In genomic region chr3:103057477-103057876, GRCh38 we compare ENCODE assay signal across 24 cellular contexts.
"Had no signal": no experiment of that assay in that cellular context is flagged by ENCODE, and none has a peak within 500 bp of the region (broad histone marks: within the 10 kb centered on the region; RNA-seq: fewer than 3 reads in every experiment).

No MANE protein-coding gene starts in this region.

- H3K27me3 ChIP-seq: MG63 had no signal

- H3K4me1 Mint-ChIP-seq: T-cell had no signal

- H3K27ac ChIP-seq: KMS-11, RWPE1 had no signal

- H3K27ac Mint-ChIP-seq: T-cell had no signal

- H3K4me3 Mint-ChIP-seq: T-cell had no signal

- H3K4me3 ChIP-seq: K562, MG63 had no signal

- DNase-seq: IMR-90; NCI-H1092; NCI-H1105 treated with DMSO at 0.1 percent for 48 hours; NCI-H1417 treated with DMSO at 0.1 percent for 48 hours; NCI-H146; NCI-H1694 treated with DMSO at 0.1 percent for 48 hours; NCI-H1930; NCI-H2081; NCI-H2107; NCI-H2227 treated with DMSO at 0.1 percent for 48 hours; NCI-H524; NCI-H774; NK-92 treated with Interleukin-12 subunit alpha and Interleukin-12 subunit beta, amount 100 ng/mL, for 24 hours; SHP77; SK-N-SH; SW 1271; T-cell had no signal

- H3K9ac ChIP-seq: KMS-11, SK-N-SH had no signal

- H3K9me2 ChIP-seq: SK-N-SH had no signal

- ATAC-seq: HepG2, K562, Panc1, PC-3, T-cell had no signal

- H3K9me3 ChIP-seq: MG63, SK-N-SH had no signal

- H3K9me3 Mint-ChIP-seq: T-cell had no signal

- H3K4me2 ChIP-seq: KMS-11, SK-N-SH had no signal

- H3K36me3 Mint-ChIP-seq: T-cell had no signal

- H3K36me3 ChIP-seq: MG63 had no signal
